ENCODE assay signal across 22 cellular contexts in the genomic region with DNA sequence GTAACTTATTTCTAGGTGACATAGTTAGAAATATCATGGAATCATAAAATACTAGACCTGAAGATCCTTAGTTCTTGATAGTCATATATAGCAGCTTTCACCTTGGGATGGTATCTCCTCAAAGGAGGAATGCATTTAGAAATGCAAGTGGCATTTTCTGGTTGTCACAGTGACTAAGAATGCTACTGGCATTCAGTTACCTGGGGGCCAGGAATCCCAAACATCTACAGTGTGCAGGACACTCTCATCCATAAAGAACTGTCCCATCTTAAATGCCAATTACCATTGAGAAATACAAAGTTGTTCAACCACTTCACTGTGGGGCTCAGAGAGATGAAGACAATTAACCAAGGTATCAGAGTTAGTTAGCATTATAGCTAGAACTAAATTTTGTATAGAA. TPM values are rescaled to one million over a fixed set of nuclear protein-coding genes. Genes with fewer than 3 reads are reported as not detected.
"Had no signal": no experiment of that assay in that cellular context is flagged by ENCODE, and none has a peak within 500 bp of the region (broad histone marks: within the 10 kb centered on the region; RNA-seq: fewer than 3 reads in every experiment).

No MANE protein-coding gene starts in this region.

- H3K9me3 Mint-ChIP-seq: dendritic cell treated with granulocyte-macrophage colony-stimulating factor and Interleukin-4, amounts not matched to agents 40 ng/mL and 50 ng/mL, for 4 days; effector memory CD8-positive, alpha-beta T cell; naive thymus-derived CD4-positive, alpha-beta T cell; nephron progenitor cell had no signal

- H3K4me3 ChIP-seq: esophagus muscularis mucosa, gastrocnemius medialis, heart right ventricle, left ventricle myocardium inferior, lower lobe of right lung, psoas muscle, right lobe of liver, stomach, thoracic aorta, transverse colon had no signal

- H3K4me1 ChIP-seq: gastrocnemius medialis, left ventricle myocardium inferior, lower lobe of right lung, psoas muscle, right lobe of liver had no signal

- H3K27ac ChIP-seq: esophagus muscularis mucosa, gastrocnemius medialis, heart right ventricle, left ventricle myocardium inferior, lower lobe of right lung, neutrophil, psoas muscle, right lobe of liver, stomach, thoracic aorta, transverse colon had no signal

- H3K27me3 Mint-ChIP-seq: dendritic cell treated with granulocyte-macrophage colony-stimulating factor and Interleukin-4, amounts not matched to agents 40 ng/mL and 50 ng/mL, for 4 days had no signal

- H3K36me3 Mint-ChIP-seq: naive thymus-derived CD4-positive, alpha-beta T cell had no signal

- ATAC-seq: effector memory CD8-positive, alpha-beta T cell; gastrocnemius medialis; heart right ventricle; left cardiac atrium; lower lobe of right lung; naive thymus-derived CD4-positive, alpha-beta T cell; psoas muscle; right lobe of liver had no signal

- H3K36me3 ChIP-seq: esophagus muscularis mucosa, gastrocnemius medialis, heart right ventricle, left ventricle myocardium inferior, lower lobe of right lung, neutrophil, right lobe of liver, stomach, thoracic aorta, transverse colon had no signal

- H3K27me3 ChIP-seq: esophagus muscularis mucosa, gastrocnemius medialis, heart right ventricle, neutrophil, right lobe of liver, stomach, transverse colon had no signal

- H3K4me3 Mint-ChIP-seq: dendritic cell treated with granulocyte-macrophage colony-stimulating factor and Interleukin-4, amounts not matched to agents 40 ng/mL and 50 ng/mL, for 4 days; effector memory CD8-positive, alpha-beta T cell; naive thymus-derived CD4-positive, alpha-beta T cell; nephron progenitor cell had no signal

- DNase-seq: effector memory CD8-positive, alpha-beta T cell; gastrocnemius medialis; heart right ventricle; hypothalamus; left cardiac atrium; left ventricle myocardium inferior; lower lobe of right lung; naive thymus-derived CD4-positive, alpha-beta T cell; nephron progenitor cell; psoas muscle; retina; right lobe of liver; stimulated activated CD4-positive, alpha-beta T cell treated with anti-CD3 and anti-CD28 coated beads, Interleukin-2, amount 100 ng/mL, for 24 hours; stimulated activated CD4-positive, alpha-beta T cell treated with anti-CD3 and anti-CD28 coated beads, Interleukin-4, amount 100 ng/mL, for 4 hours; stimulated activated naive CD4-positive, alpha-beta T cell; stomach; substantia nigra; transverse colon had no signal

- H3K27ac Mint-ChIP-seq: dendritic cell treated with granulocyte-macrophage colony-stimulating factor and Interleukin-4, amounts not matched to agents 40 ng/mL and 50 ng/mL, for 4 days; effector memory CD8-positive, alpha-beta T cell; naive thymus-derived CD4-positive, alpha-beta T cell; nephron progenitor cell had no signal

- H3K9me3 ChIP-seq: esophagus muscularis mucosa, gastrocnemius medialis, heart right ventricle, left ventricle myocardium inferior, lower lobe of right lung, neutrophil, psoas muscle, right lobe of liver, stomach, thoracic aorta, transverse colon had no signal

RNA-seq across cellular contexts. Expression of a gene that starts 36.7 kb away (rescaled TPM):
- total RNA-seq: right lobe of liver had no signal
- polyA plus RNA-seq: naive thymus-derived CD4-positive, alpha-beta T cell had no signal
